Comparison of ENCODE assay signal across 21 cellular contexts in the genomic region with DNA sequence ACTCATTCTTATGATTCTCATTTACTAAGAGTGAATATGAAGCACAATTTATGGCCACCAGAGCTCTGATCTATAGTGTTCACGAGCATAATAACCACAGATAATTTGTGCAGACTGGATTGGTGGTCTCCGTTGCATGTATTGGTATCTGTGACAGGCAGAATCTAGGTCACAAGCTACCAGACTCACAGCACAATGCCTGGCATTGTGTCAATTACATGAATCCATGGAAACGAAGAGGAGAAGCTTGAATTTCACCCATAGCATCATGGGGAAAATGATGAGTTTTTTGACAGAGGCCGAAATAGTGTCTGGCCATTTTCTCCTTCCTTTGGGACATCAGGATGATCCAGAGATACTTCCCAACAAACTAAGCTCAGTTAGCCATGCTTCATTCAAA.
"Had no signal": no experiment of that assay in that cellular context is flagged by ENCODE, and none has a peak within 500 bp of the region (broad histone marks: within the 10 kb centered on the region; RNA-seq: fewer than 3 reads in every experiment).

No MANE protein-coding gene starts in this region.

- DNase-seq: activated CD4-positive, alpha-beta T cell treated with anti-CD3 and anti-CD28 coated beads, Interleukin-2, amount 10 ng/mL, durations not matched to agents 24 days and 14 days; activated CD8-positive, alpha-beta memory T cell treated with anti-CD3 and anti-CD28 coated beads, Interleukin-2, amount 10 ng/mL, durations not matched to agents 7 days and 5 days; activated CD8-positive, alpha-beta T cell treated with anti-CD3 and anti-CD28 coated beads for 36 hours; activated effector memory CD4-positive, alpha-beta T cell treated with anti-CD3 and anti-CD28 coated beads, Interleukin-2, amount 50 U/mL, for 16 hours; activated naive CD4-positive, alpha-beta T cell treated with anti-CD3 and anti-CD28 coated beads, Interleukin-2, amount 10 ng/mL, durations not matched to agents 7 days and 5 days; activated T-cell treated with anti-CD3 and anti-CD28 coated beads for 4 hours; amygdala; effector memory CD4-positive, alpha-beta T cell; esophagus squamous epithelium; head of caudate nucleus; left ventricle myocardium superior; mucosa of descending colon; nephron progenitor cell; spleen; stimulated activated CD4-positive, alpha-beta T cell treated with anti-CD3 and anti-CD28 coated beads, Interleukin-4, amount 100 ng/mL, for 1 hour; stimulated activated naive CD4-positive, alpha-beta T cell had no signal

- H3K27me3 ChIP-seq: esophagus squamous epithelium, gastroesophageal sphincter, spleen, vagina had no signal

- H3K27ac ChIP-seq: esophagus squamous epithelium, gastroesophageal sphincter, spleen, thoracic aorta, vagina, VCaP had no signal

- H3K9me3 ChIP-seq: esophagus squamous epithelium, gastroesophageal sphincter, mucosa of descending colon, spleen, thoracic aorta, vagina had no signal

- FAIRE-seq: islet of Langerhans had no signal

- H3K4me3 ChIP-seq: esophagus squamous epithelium, gastroesophageal sphincter, mucosa of descending colon, spleen, thoracic aorta, vagina had no signal

- H3K4me1 ChIP-seq: esophagus squamous epithelium, spleen, vagina had no signal

- H3K36me3 ChIP-seq: esophagus squamous epithelium, gastroesophageal sphincter, spleen, thoracic aorta, vagina had no signal
